ENCODE assay signal across 18 cellular contexts in the genomic region with DNA sequence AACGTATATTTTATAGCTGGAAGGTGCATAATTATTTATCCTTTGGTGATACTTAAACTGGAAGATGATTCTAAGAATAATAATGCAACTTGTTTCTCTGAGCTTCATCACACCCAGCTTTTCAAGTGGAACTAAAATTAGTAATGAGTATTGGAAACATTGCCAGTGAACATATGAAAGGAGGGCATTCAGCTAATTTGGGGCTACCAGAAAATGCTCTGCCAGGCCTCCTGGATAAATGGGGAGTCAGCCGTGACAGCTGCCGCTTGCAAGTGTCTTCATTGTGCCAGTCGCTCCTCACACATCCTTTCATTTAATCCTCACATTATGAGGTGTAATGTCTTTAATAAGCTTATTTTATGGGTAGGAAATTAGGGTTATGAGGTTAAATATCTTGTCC.
A peak's percentile ranks its signal among the peaks of the same experiment; 100 is the strongest.
DNase-seq lines count a peak whose midpoint lies in the region; ATAC-seq, FAIRE-seq and TF ChIP-seq lines count a peak whose summit lies in the region.
"Had no signal": no experiment of that assay in that cellular context is flagged by ENCODE, and none has a peak within 500 bp of the region (broad histone marks: within the 10 kb centered on the region; RNA-seq: fewer than 3 reads in every experiment).

No MANE protein-coding gene starts in this region.

- TF ChIP-seq EP300 in A549 (IDR thresholded peaks at IDR 0.05), result no peak

- no peaks in the 10 kb centered on the region for H3K36me3 ChIP-seq in HCT116 (ENCODE audit: control insufficient read depth in 1 of 2, insufficient read depth in 2 of 2, low read length in 2 of 2)
- no peaks in the 10 kb centered on the region for H3K36me3 ChIP-seq in lower lobe of right lung
- H3K36me3 ChIP-seq: suprapubic skin had no signal

- H3K27me3 ChIP-seq in HCT116 (ENCODE audit: insufficient read depth, low read length), result no peaks in the 10 kb centered on the region
- H3K27me3 ChIP-seq in lower lobe of right lung (ENCODE audit: low read depth), result no peaks in the 10 kb centered on the region
- H3K27me3 ChIP-seq: hepatocyte, suprapubic skin had no signal

- POLR2A ChIA-PET in A549 (lab: Yijun Ruan, JAX) (no interaction called here), HCT116 (lab: Charles Lee) (no interaction called here)

- no peak overlapping the region for H3K9ac ChIP-seq in HCT116 (ENCODE audit: low read length)

- TF ChIP-seq RAD21 in A549 (conservative IDR thresholded peaks at IDR 0.05 in 1 of 2, IDR thresholded peaks at IDR 0.05 in 1 of 2) (no peak), HCT116 (IDR thresholded peaks at IDR 0.05; ENCODE audit: low read depth) (no peak)

- H3K27ac ChIP-seq in A549 (peak overlapping the region; percentile 57 to 79), HCT116 (ENCODE audit: low read depth, low read length) (peak overlapping the region; percentile 54; the same call in 1 of the 2 replicates), lower lobe of right lung (peak overlapping the region; percentile 1)
- H3K27ac ChIP-seq: HL-60, suprapubic skin had no signal

- CTCF ChIA-PET in A549 (lab: Yijun Ruan, JAX) (interaction anchor here (0.7 to 1.3 kb wide), 4 partner anchors 11 to 196 kb away, joined by 3 read pairs; no protein-coding TSS in a partner anchor), HCT116 (lab: Charles Lee) (no interaction called here)

- no TSS peak for BruUV-seq in HCT116 (replicated peaks; lab: Mats Ljungman, UMichigan)

- H3K79me2 ChIP-seq in HCT116 (ENCODE audit: insufficient read depth, low read length), result no peaks in the 10 kb centered on the region
- H3K79me2 ChIP-seq: hepatocyte had no signal

- intact Hi-C loops in HCT116 (cut with micrococcal nuclease), result no loop called here
- intact Hi-C loops in lower lobe of right lung (cut with DNase I), result no loop called here

- no peaks in the 10 kb centered on the region for H3K9me2 ChIP-seq in HCT116 (ENCODE audit: insufficient read depth)

- H4K20me1 ChIP-seq in HCT116 (ENCODE audit: insufficient read depth), result no peaks in the 10 kb centered on the region

- 93% methylated on average over 4 of the region's 4 CpGs for WGBS in A549 (ENCODE audit: missing lambda C conversion rate)

- RAD21 ChIA-PET in HCT116 (lab: Charles Lee; ENCODE audit: low non-redundant PET in 1 of 2, low total read pairs in 2 of 2, uncharacterized antibody in 2 of 2, unreplicated experiment in 2 of 2), result no interaction called here

- H3K4me3 ChIP-seq in A549 (no peak overlapping the region), HCT116 (replicated peaks in 1 of 2; ENCODE audit: low read depth in 1 of 2, low read length in 2 of 2) (no peak overlapping the region), lower lobe of right lung (no peak overlapping the region)
- H3K4me3 ChIP-seq: hepatocyte, suprapubic skin had no signal

- H3K9me3 ChIP-seq in A549, result no peaks in the 10 kb centered on the region
- H3K9me3 ChIP-seq in HCT116 (ENCODE audit: control insufficient read depth in 1 of 2, insufficient read depth in 1 of 2, low read depth in 1 of 2, low read length in 2 of 2), result no peaks in the 10 kb centered on the region
- no peaks in the 10 kb centered on the region for H3K9me3 ChIP-seq in lower lobe of right lung
- H3K9me3 ChIP-seq: suprapubic skin had no signal

- no peak overlapping the region for H2AFZ ChIP-seq in HCT116 (ENCODE audit: low read depth, low read length, poor library complexity, severe bottlenecking)
- H2AFZ ChIP-seq: hepatocyte had no signal

- ATAC-seq in A549 (no peak), HCT116 (no peak), lower lobe of right lung (no peak), HG02852 (IDR thresholded peaks at IDR 0.05; ENCODE audit: unreplicated experiment) (no peak)

- no peak for DNase-seq in A549 (ENCODE audit: low read depth in 1 of 2, low spot score in 1 of 2)
- no peak for DNase-seq in HCT116 (ENCODE audit: low read depth, low spot score)
- DNase-seq in cerebellar nuclear complex (lab: John Stamatoyannopoulos, UW), result peak; percentile 70 to 78
- DNase-seq in lower lobe of right lung, result no peak
- DNase-seq in stimulated activated CD4-positive, alpha-beta T cell treated with anti-CD3 and anti-CD28 coated beads, Interleukin-4, amount 100 ng/mL, for 1 hour, result no peak
- DNase-seq in activated CD4-positive, CD25-positive, alpha-beta regulatory T cell (lab: John Stamatoyannopoulos, UW), result no peak
- no peak for DNase-seq in HPDE6-E6E7 (ENCODE audit: extremely low spot score)
- DNase-seq: activated gamma-delta T cell treated with Interleukin-2 at 50 U/mL for 16 hours; CD4-positive, alpha-beta T cell; NCI-H187; NCI-H2227 treated with DMSO at 0.1 percent for 48 hours; RPMI8226; T-cell had no signal

- no peak for FAIRE-seq in A549 (lab: Jason Lieb, UNC)
- FAIRE-seq: GM18507 had no signal

- TF ChIP-seq CTCF in A549 (IDR thresholded peaks at IDR 0.05) (no peak), HCT116 (IDR thresholded peaks at IDR 0.05 in 2 of 3, conservative IDR thresholded peaks at IDR 0.05 in 1 of 3; ENCODE audit: borderline replicate concordance in 1 of 3, insufficient read depth in 1 of 3, low read depth in 2 of 3, low read length in 2 of 3) (no peak), lower lobe of right lung (IDR thresholded peaks at IDR 0.05) (no peak)

- TF ChIP-seq POLR2A in A549 (IDR thresholded peaks at IDR 0.05; ENCODE audit: low read length), result no peak
- no peak for TF ChIP-seq POLR2A in HCT116 (IDR thresholded peaks at IDR 0.05; ENCODE audit: borderline replicate concordance, extremely low read depth, insufficient read depth, insufficient read length)

- H3K4me1 ChIP-seq in A549 (peaks cover 29% of the 10 kb centered on the region), HCT116 (ENCODE audit: control insufficient read depth in 1 of 2, insufficient read depth in 2 of 2, low read length in 2 of 2) (peaks cover 17 to 32% of the 10 kb centered on the region in 2 experiments), lower lobe of right lung (peaks cover 14% of the 10 kb centered on the region)
- H3K4me1 ChIP-seq: suprapubic skin had no signal

- H3K4me2 ChIP-seq in A549 (peak overlapping the region; percentile 54), HCT116 (ENCODE audit: low read length) (peak overlapping the region; percentile 61)
- H3K4me2 ChIP-seq: hepatocyte had no signal

TF ChIP-seq in A549, 52 proteins besides CTCF, POLR2A, EP300 and RAD21:
- TF ChIP-seq, protein P1, sequence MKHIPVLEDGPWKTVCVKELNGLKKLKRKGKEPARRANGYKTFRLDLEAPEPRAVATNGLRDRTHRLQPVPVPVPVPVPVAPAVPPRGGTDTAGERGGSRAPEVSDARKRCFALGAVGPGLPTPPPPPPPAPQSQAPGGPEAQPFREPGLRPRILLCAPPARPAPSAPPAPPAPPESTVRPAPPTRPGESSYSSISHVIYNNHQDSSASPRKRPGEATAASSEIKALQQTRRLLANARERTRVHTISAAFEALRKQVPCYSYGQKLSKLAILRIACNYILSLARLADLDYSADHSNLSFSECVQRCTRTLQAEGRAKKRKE (CRISPR knock-in tag; IDR thresholded peaks at IDR 0.05; ENCODE audit: low read depth), result no peak

TF ChIP-seq in HCT116, 20 proteins besides CTCF, POLR2A, EP300 and RAD21:
- no peak for TF ChIP-seq JUND (IDR thresholded peaks at IDR 0.05)

Comparison
In these comparisons a context has a peak if more than half of its experiments do, and no peak if none do; other contexts are left out.
1. DNase-seq: peak in cerebellar nuclear complex (2 of 2); none in A549 (0 of 2), HCT116 (single experiment), lower lobe of right lung (single experiment), stimulated activated CD4-positive, alpha-beta T cell treated with anti-CD3 and anti-CD28 coated beads, Interleukin-4, amount 100 ng/mL, for 1 hour (single experiment), activated CD4-positive, CD25-positive, alpha-beta regulatory T cell (0 of 4) and HPDE6-E6E7 (single experiment).
2. H3K27ac ChIP-seq: peak in every context shown above with its lines; median percentile 68 in A549; 54 in HCT116; 1 in lower lobe of right lung.